15 cellular contexts compared by ENCODE assay signal in genomic region chr9:109799792-109800191, GRCh38. TPM values are rescaled to one million over a fixed set of nuclear protein-coding genes. Genes with fewer than 3 reads are reported as not detected.
A peak's percentile ranks its signal among the peaks of the same experiment; 100 is the strongest.
DNase-seq lines count a peak whose midpoint lies in the region; ATAC-seq and TF ChIP-seq lines count a peak whose summit lies in the region.
"Had no signal": no experiment of that assay in that cellular context is flagged by ENCODE, and none has a peak within 500 bp of the region (broad histone marks: within the 10 kb centered on the region; RNA-seq: fewer than 3 reads in every experiment).

No MANE protein-coding gene starts in this region.

- POLR2A ChIA-PET in SK-N-SH (lab: Yijun Ruan, JAX), result no interaction called here
- POLR2A ChIA-PET in naive thymus-derived CD4-positive, alpha-beta T cell (lab: Charles Lee), result no interaction called here

- H3K36me3 Mint-ChIP-seq in naive thymus-derived CD4-positive, alpha-beta T cell, result no peaks in the 10 kb centered on the region
- H3K36me3 Mint-ChIP-seq: CD4-positive, CD25-positive, alpha-beta regulatory T cell had no signal

- no peak for TF ChIP-seq RAD21 in SK-N-SH (IDR thresholded peaks at IDR 0.05; ENCODE audit: low read length)

- no peak overlapping the region for H2AFZ ChIP-seq in SK-N-SH (ENCODE audit: low read depth)
- H2AFZ ChIP-seq: hepatocyte had no signal

- peak overlapping the region; percentile 54 to 99; a peak in 3 of 4 replicates for H3K27ac ChIP-seq in SK-N-SH (ENCODE audit: low read depth in 2 of 2, low read length in 1 of 2)
- H3K27ac ChIP-seq in psoas muscle, result peak overlapping the region; percentile 9
- H3K27ac ChIP-seq in naive thymus-derived CD4-positive, alpha-beta T cell (ENCODE audit: low read depth, low read length), result no peak overlapping the region
- H3K27ac ChIP-seq: hepatocyte had no signal

- H3K9me3 Mint-ChIP-seq in naive thymus-derived CD4-positive, alpha-beta T cell, result no peaks in the 10 kb centered on the region
- H3K9me3 Mint-ChIP-seq: activated naive CD8-positive, alpha-beta T cell treated with anti-CD3 and anti-CD28 coated beads, Interleukin-2, amount 50 U/mL, for 24 hours; CD4-positive, CD25-positive, alpha-beta regulatory T cell had no signal

- CTCF ChIA-PET in SK-N-SH (lab: Yijun Ruan, JAX), result interaction anchor here (3.8 kb wide), 1 partner anchor 19 kb away, joined by 25 read pairs; no protein-coding TSS in a partner anchor
- CTCF ChIA-PET in naive thymus-derived CD4-positive, alpha-beta T cell (lab: Charles Lee), result no interaction called here

- H3K4me2 ChIP-seq in SK-N-SH, result peak overlapping the region; percentile 65
- H3K4me2 ChIP-seq: hepatocyte had no signal

- peaks cover 22% of the 10 kb centered on the region for H3F3A ChIP-seq in SK-N-SH (replicated peaks; ENCODE audit: insufficient read depth)

- intact Hi-C loops in psoas muscle (cut with DNase I), result no loop called here
- intact Hi-C loops in naive thymus-derived CD4-positive, alpha-beta T cell (cut with micrococcal nuclease), result no loop called here

- no peaks in the 10 kb centered on the region for H3K9me2 ChIP-seq in SK-N-SH

- DNase-seq in EH (ENCODE audit: low read depth) (peak; percentile 93), SK-N-SH (no peak), foreskin melanocyte (peak; percentile 74), psoas muscle (no peak), middle frontal gyrus (ENCODE audit: extremely low spot score, low spot score) (no peak), HUDEP-2 (lab: John Stamatoyannopoulos, UW; ENCODE audit: unreplicated experiment in 76 of 76) (no peak)
- DNase-seq in naive thymus-derived CD4-positive, alpha-beta T cell, result no peak
- no peak for DNase-seq in stimulated activated CD4-positive, alpha-beta T cell treated with anti-CD3 and anti-CD28 coated beads, Interleukin-15, amount 100 ng/mL, for 24 hours
- DNase-seq: activated CD4-positive, CD25-positive, alpha-beta regulatory T cell; activated naive CD8-positive, alpha-beta T cell treated with anti-CD3 and anti-CD28 coated beads, Interleukin-2, amount 50 U/mL, for 24 hours; CD4-positive, CD25-positive, alpha-beta regulatory T cell; effector CD8-positive, alpha-beta T cell; GF-D8; Karpas-422 had no signal

- H4K20me1 ChIP-seq in SK-N-SH (ENCODE audit: insufficient read depth), result no peaks in the 10 kb centered on the region

- H3K27me3 Mint-ChIP-seq in naive thymus-derived CD4-positive, alpha-beta T cell, result peaks cover 0 to 23% (median 7%) of the 10 kb centered on the region in 5 donors
- H3K27me3 Mint-ChIP-seq: activated naive CD8-positive, alpha-beta T cell treated with anti-CD3 and anti-CD28 coated beads, Interleukin-2, amount 50 U/mL, for 24 hours; CD4-positive, CD25-positive, alpha-beta regulatory T cell had no signal

- no peak overlapping the region for H3K4me3 Mint-ChIP-seq in naive thymus-derived CD4-positive, alpha-beta T cell
- H3K4me3 Mint-ChIP-seq: activated naive CD8-positive, alpha-beta T cell treated with anti-CD3 and anti-CD28 coated beads, Interleukin-2, amount 50 U/mL, for 24 hours; CD4-positive, CD25-positive, alpha-beta regulatory T cell had no signal

- peak in 1 of 4 donors; percentile 48 for ATAC-seq in psoas muscle
- no peak for ATAC-seq in naive thymus-derived CD4-positive, alpha-beta T cell
- ATAC-seq: activated naive CD8-positive, alpha-beta T cell treated with anti-CD3 and anti-CD28 coated beads, Interleukin-2, amount 50 U/mL, for 24 hours had no signal

- no peak overlapping the region for H3K27ac Mint-ChIP-seq in naive thymus-derived CD4-positive, alpha-beta T cell
- H3K27ac Mint-ChIP-seq: activated naive CD8-positive, alpha-beta T cell treated with anti-CD3 and anti-CD28 coated beads, Interleukin-2, amount 50 U/mL, for 24 hours; CD4-positive, CD25-positive, alpha-beta regulatory T cell had no signal

- peaks cover 0 to 21% of the 10 kb centered on the region in 2 experiments; a peak in 3 of 4 replicates for H3K4me1 ChIP-seq in SK-N-SH (ENCODE audit: control insufficient read depth in 1 of 2, insufficient read depth in 2 of 2, low read depth in 1 of 2, low read length in 1 of 2)
- H3K4me1 ChIP-seq in psoas muscle, result no peaks in the 10 kb centered on the region
- H3K4me1 ChIP-seq in naive thymus-derived CD4-positive, alpha-beta T cell (ENCODE audit: control insufficient read depth in 2 of 2, insufficient read depth in 2 of 2, low read length in 2 of 2), result no peaks in the 10 kb centered on the region

- H3K36me3 ChIP-seq in SK-N-SH (replicated peaks in 1 of 2; ENCODE audit: control insufficient read depth in 1 of 2, insufficient read depth in 2 of 2, low read length in 1 of 2) (no peaks in the 10 kb centered on the region), psoas muscle (ENCODE audit: insufficient read depth in 1 of 2, low read depth in 1 of 2) (no peaks in the 10 kb centered on the region)
- no peaks in the 10 kb centered on the region for H3K36me3 ChIP-seq in naive thymus-derived CD4-positive, alpha-beta T cell (ENCODE audit: control insufficient read depth in 2 of 3, insufficient read depth in 3 of 3, low read length in 3 of 3)

- peak overlapping the region; percentile 70 for H3K9ac ChIP-seq in SK-N-SH

- peak in 1 of 2 experiments; percentile 35; a peak in 1 of 4 replicates for TF ChIP-seq EP300 in SK-N-SH (IDR thresholded peaks at IDR 0.05; ENCODE audit: borderline replicate concordance in 1 of 2, low read depth in 1 of 2, low read length in 1 of 2)

- TF ChIP-seq CTCF in SK-N-SH (IDR thresholded peaks at IDR 0.05) (no peak), psoas muscle (IDR thresholded peaks at IDR 0.05) (no peak)

- no peaks in the 10 kb centered on the region for H3K27me3 ChIP-seq in SK-N-SH (ENCODE audit: insufficient read depth)
- peaks cover 0 to 2% (median 0%) of the 10 kb centered on the region in 3 donors for H3K27me3 ChIP-seq in psoas muscle (ENCODE audit: insufficient read depth in 3 of 3, low read length in 2 of 3)
- no peaks in the 10 kb centered on the region for H3K27me3 ChIP-seq in naive thymus-derived CD4-positive, alpha-beta T cell (ENCODE audit: control insufficient read depth in 2 of 2, insufficient read depth in 2 of 2, low read length in 2 of 2)
- H3K27me3 ChIP-seq: hepatocyte had no signal

- no peaks in the 10 kb centered on the region for H3K9me3 ChIP-seq in SK-N-SH
- no peaks in the 10 kb centered on the region for H3K9me3 ChIP-seq in psoas muscle
- no peaks in the 10 kb centered on the region for H3K9me3 ChIP-seq in naive thymus-derived CD4-positive, alpha-beta T cell (ENCODE audit: control insufficient read depth in 2 of 3, low read length in 3 of 3)

- H3K4me1 Mint-ChIP-seq in naive thymus-derived CD4-positive, alpha-beta T cell, result no peaks in the 10 kb centered on the region
- H3K4me1 Mint-ChIP-seq: activated naive CD8-positive, alpha-beta T cell treated with anti-CD3 and anti-CD28 coated beads, Interleukin-2, amount 50 U/mL, for 24 hours; CD4-positive, CD25-positive, alpha-beta regulatory T cell had no signal

- peaks cover 96% of the 10 kb centered on the region for H3K79me2 ChIP-seq in SK-N-SH (ENCODE audit: insufficient read depth)
- H3K79me2 ChIP-seq: hepatocyte had no signal

- whole genome bisulfite sequencing in SK-N-SH (ENCODE audit: low lambda C conversion rate), result 0% methylated on average over 2 of the region's 2 CpGs
- 23 to 26% (median 24%) methylated on average over 2 of the region's 2 CpGs for WGBS in psoas muscle, 3 donors

- peak overlapping the region in 1 of 2 experiments; percentile 32; a peak in 1 of 4 replicates for H3K4me3 ChIP-seq in SK-N-SH (ENCODE audit: low read depth in 2 of 2, low read length in 1 of 2)
- H3K4me3 ChIP-seq in psoas muscle, result no peak overlapping the region
- H3K4me3 ChIP-seq in naive thymus-derived CD4-positive, alpha-beta T cell (ENCODE audit: low read length), result no peak overlapping the region
- H3K4me3 ChIP-seq: hepatocyte had no signal

TF ChIP-seq in SK-N-SH, 30 proteins besides CTCF, POLR2A, EP300 and RAD21 (continues in another document):
- peak; percentile 66 for TF ChIP-seq JUND (IDR thresholded peaks at IDR 0.05)
- TF ChIP-seq USF1 (IDR thresholded peaks at IDR 0.05; ENCODE audit: borderline replicate concordance, low read depth), result no peak
- TF ChIP-seq PBX3 (IDR thresholded peaks at IDR 0.05), result peak; percentile 42
- TF ChIP-seq FOSL2 (IDR thresholded peaks at IDR 0.05; ENCODE audit: borderline replicate concordance, low read depth), result peak; percentile 72
- TF ChIP-seq TEAD4 (IDR thresholded peaks at IDR 0.05; ENCODE audit: borderline replicate concordance, insufficient read depth), result peak; percentile 38; the same call in 1 of the 2 replicates
- TF ChIP-seq TCF12 (IDR thresholded peaks at IDR 0.05), result peak; percentile 57
- peak; percentile 55; the same call in 1 of the 2 replicates for TF ChIP-seq MAX (IDR thresholded peaks at IDR 0.05; ENCODE audit: low read depth)
- TF ChIP-seq MEF2A (IDR thresholded peaks at IDR 0.05; ENCODE audit: borderline replicate concordance, low read depth), result peak; percentile 96
- no peak for TF ChIP-seq TAF1 (IDR thresholded peaks at IDR 0.05; ENCODE audit: borderline replicate concordance, low read depth, low read length)

RNA-seq across cellular contexts. Expression of gene PALM2AKAP2, which starts 19.8 kb away (rescaled TPM):
- polyA plus RNA-seq in SK-N-SH (2012; rRNA removed) (3.6 and 4.3 TPM in 2 replicates), psoas muscle (1 to 10 TPM in 1 of 3 donors, under 1 TPM in 2; 0.16 to 1.6 (median 0.17) TPM)
- 4.1 and 4.8 TPM in 2 replicates for polyA plus RNA-seq in SK-N-SH (2012; cell fraction: cytosol; rRNA removed)
- 1.9 and 2.7 TPM in 2 replicates for polyA plus RNA-seq in SK-N-SH (2012; cell fraction: nucleus; rRNA removed)
- 10 to 100 TPM in 2 of 4 donors, 1 to 10 TPM in 2; 1.1 to 16.6 (median 11.2) TPM for total RNA-seq in psoas muscle
- not detected for total RNA-seq in naive thymus-derived CD4-positive, alpha-beta T cell
- polyA plus RNA-seq in naive thymus-derived CD4-positive, alpha-beta T cell, result not detected

Comparison
In these comparisons a context has a peak if more than half of its experiments do, and no peak if none do; other contexts are left out.
1. DNase-seq: peak in EH (single experiment) and foreskin melanocyte (single experiment); none in SK-N-SH (single experiment), psoas muscle (0 of 2), middle frontal gyrus (single experiment), HUDEP-2 (0 of 76), naive thymus-derived CD4-positive, alpha-beta T cell (0 of 9) and stimulated activated CD4-positive, alpha-beta T cell treated with anti-CD3 and anti-CD28 coated beads, Interleukin-15, amount 100 ng/mL, for 24 hours (single experiment).